In genomic region chr10:77927343-77928256, GRCh38 we compare ENCODE assay signal across 8 cellular contexts. TPM values are rescaled to one million over a fixed set of nuclear protein-coding genes. Genes with fewer than 3 reads are reported as not detected.
A peak's percentile ranks its signal among the peaks of the same experiment; 100 is the strongest.
DNase-seq lines count a peak whose midpoint lies in the region; ATAC-seq and TF ChIP-seq lines count a peak whose summit lies in the region.

No MANE protein-coding gene starts in this region.

- peak in 1 of 2 donors; percentile 34 for DNase-seq in cardiac muscle cell (ENCODE audit: low read depth in 1 of 2, low spot score in 1 of 2)
- no peak for DNase-seq in left ventricle myocardium superior
- no peak for DNase-seq in SKM-1 treated with dmso at 0.1 percent for 144 hours (lab: John Stamatoyannopoulos, UW; ENCODE audit: unreplicated experiment)
- DNase-seq in HPDE6-E6E7 (ENCODE audit: extremely low spot score), result no peak

- H3K4me3 ChIP-seq in cardiac muscle cell (peak overlapping the region; percentile 76), mesodermal cell (ENCODE audit: extremely low read depth, insufficient read depth, low read length, poor library complexity, severe bottlenecking) (peak overlapping the region; percentile 69), urinary bladder (ENCODE audit: low read depth, low read length) (peak overlapping the region; percentile 95)

- H3K27me3 Mint-ChIP-seq in brain, result peaks cover 7% of the 10 kb centered on the region

- H3K36me3 Mint-ChIP-seq in brain, result no peaks in the 10 kb centered on the region

- intact Hi-C loops in left ventricle myocardium superior (cut with micrococcal nuclease), result no loop called here

- ATAC-seq in left ventricle myocardium superior (no peak), GM21786 (IDR thresholded peaks at IDR 0.05; ENCODE audit: unreplicated experiment) (no peak)

- 42 to 55% methylated on average over 13 to 14 of the region's 20 CpGs for WGBS in mesodermal cell (ENCODE audit: insufficient coverage in 2 of 2), 2 experiments
- WGBS in urinary bladder, result 29% methylated on average over 20 of the region's 20 CpGs

- peak overlapping the region; percentile 88 to 95 (median 93) for H3K27ac Mint-ChIP-seq in brain

- H3K4me1 Mint-ChIP-seq in brain, result peaks cover 47% of the 10 kb centered on the region

- H3K27ac ChIP-seq in cardiac muscle cell (peak overlapping the region; percentile 89), mesodermal cell (ENCODE audit: low read depth, low read length, severe bottlenecking) (peak overlapping the region; percentile 59), urinary bladder (ENCODE audit: low read depth) (peak overlapping the region; percentile 73)

- no peaks in the 10 kb centered on the region for H3K27me3 ChIP-seq in cardiac muscle cell

- H3K9me3 ChIP-seq in cardiac muscle cell (ENCODE audit: low read depth) (no peaks in the 10 kb centered on the region), mesodermal cell (ENCODE audit: control insufficient read depth, low read length) (no peaks in the 10 kb centered on the region)

- H3K9me3 Mint-ChIP-seq in brain, result peaks cover 0 to 3% (median 2%) of the 10 kb centered on the region in 5 experiments

- peak overlapping the region; percentile 77 to 88 (median 84) for H3K4me3 Mint-ChIP-seq in brain

- H3K4me1 ChIP-seq in cardiac muscle cell (ENCODE audit: low read depth) (peaks cover 16% of the 10 kb centered on the region), mesodermal cell (ENCODE audit: control insufficient read depth, insufficient read depth, low read length, poor library complexity, severe bottlenecking) (peaks cover 31% of the 10 kb centered on the region), urinary bladder (ENCODE audit: insufficient read depth) (no peaks in the 10 kb centered on the region)

- no peaks in the 10 kb centered on the region for H3K36me3 ChIP-seq in cardiac muscle cell
- H3K36me3 ChIP-seq in mesodermal cell (ENCODE audit: control insufficient read depth, insufficient read depth, low read length), result peaks cover 10% of the 10 kb centered on the region
- no peaks in the 10 kb centered on the region for H3K36me3 ChIP-seq in urinary bladder (ENCODE audit: insufficient read depth)

- TF ChIP-seq CTCF in cardiac muscle cell (IDR thresholded peaks at IDR 0.05; ENCODE audit: low read depth, low read length) (no peak), brain (conservative IDR thresholded peaks at IDR 0.05) (no peak)

RNA-seq across cellular contexts. Expression of gene DLG5, which starts 1.0 kb away (rescaled TPM):
- total RNA-seq in cardiac muscle cell (45.7 and 64.4 TPM in 2 replicates), left ventricle myocardium superior (9.5 TPM), urinary bladder (30.3 TPM)
- polyA plus RNA-seq in cardiac muscle cell (20.3 and 24.7 TPM in 2 replicates), brain (ENCODE audit: insufficient read depth, low read depth, low replicate concordance) (20.7 TPM), urinary bladder (36.9 TPM)
- polyA plus RNA-seq in mesodermal cell (2013, experiment 1 of 2), result 56.2 TPM
- 52.8 TPM for polyA plus RNA-seq in mesodermal cell (2013, experiment 2 of 2)
